Comparison of ENCODE assay signal across 14 cellular contexts in the genomic region with DNA sequence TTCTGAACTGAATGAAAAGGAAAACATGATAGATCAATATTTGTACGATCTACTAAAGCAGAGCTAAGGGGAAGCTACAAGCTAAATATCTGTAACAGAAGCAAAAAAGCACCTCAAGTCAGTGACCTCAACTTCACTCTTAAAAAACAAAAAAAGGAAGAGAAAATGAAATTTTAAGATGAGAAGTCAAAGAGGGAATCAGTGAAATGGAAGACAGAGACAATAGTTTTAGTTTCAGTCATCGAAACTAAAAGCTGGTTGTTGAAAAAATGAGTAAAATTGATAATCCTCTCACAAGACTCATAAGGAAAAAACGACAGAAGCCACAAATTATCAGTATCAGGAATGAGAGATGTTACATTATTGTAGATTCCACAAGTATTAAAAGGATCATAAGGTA. TPM values are rescaled to one million over a fixed set of nuclear protein-coding genes. Genes with fewer than 3 reads are reported as not detected.
DNase-seq lines count a peak whose midpoint lies in the region; ATAC-seq, FAIRE-seq and TF ChIP-seq lines count a peak whose summit lies in the region.
"Had no signal": no experiment of that assay in that cellular context is flagged by ENCODE, and none has a peak within 500 bp of the region (broad histone marks: within the 10 kb centered on the region; RNA-seq: fewer than 3 reads in every experiment).

No MANE protein-coding gene starts in this region.

- no peaks in the 10 kb centered on the region for H3K27me3 Mint-ChIP-seq in activated naive CD4-positive, alpha-beta T cell treated with anti-CD3 and anti-CD28 coated beads, Interleukin-2, amount 10 ng/mL, durations not matched to agents 7 days and 5 days
- H3K27me3 Mint-ChIP-seq: progenitor cell of endocrine pancreas had no signal

- peak overlapping the region in 1 of 2 donors; percentile 51 for H3K27ac Mint-ChIP-seq in activated naive CD4-positive, alpha-beta T cell treated with anti-CD3 and anti-CD28 coated beads, Interleukin-2, amount 50 U/mL, for 72 hours
- H3K27ac Mint-ChIP-seq in activated naive CD4-positive, alpha-beta T cell treated with anti-CD3 and anti-CD28 coated beads, Interleukin-2, amount 10 ng/mL, durations not matched to agents 7 days and 5 days, result no peak overlapping the region
- H3K27ac Mint-ChIP-seq: progenitor cell of endocrine pancreas had no signal

- H3K36me3 ChIP-seq in pancreas, result no peaks in the 10 kb centered on the region
- H3K36me3 ChIP-seq: Peyer's patch, upper lobe of right lung had no signal

- TF ChIP-seq CTCF in pancreas (IDR thresholded peaks at IDR 0.05), result no peak

- CTCF ChIA-PET in activated naive CD4-positive, alpha-beta T cell treated with anti-CD3 and anti-CD28 coated beads, Interleukin-2, amount 10 ng/mL, durations not matched to agents 7 days and 5 days (lab: Charles Lee), result interaction anchor here (1.0 to 2.8 kb wide), 3 partner anchors 9 to 12 kb away, joined by 3 to 15 read pairs (median 7); partner anchors contain the start of gene SLC2A13

- no peak overlapping the region for H3K27ac ChIP-seq in pancreas
- H3K27ac ChIP-seq: Peyer's patch, upper lobe of right lung had no signal

- H3K4me1 ChIP-seq in pancreas, result no peaks in the 10 kb centered on the region
- H3K4me1 ChIP-seq: Peyer's patch, upper lobe of right lung had no signal

- H3K9me3 Mint-ChIP-seq in activated naive CD4-positive, alpha-beta T cell treated with anti-CD3 and anti-CD28 coated beads, Interleukin-2, amount 50 U/mL, for 72 hours, result no peaks in the 10 kb centered on the region
- H3K9me3 Mint-ChIP-seq in activated naive CD4-positive, alpha-beta T cell treated with anti-CD3 and anti-CD28 coated beads, Interleukin-2, amount 10 ng/mL, durations not matched to agents 7 days and 5 days, result no peaks in the 10 kb centered on the region

- H3K4me3 Mint-ChIP-seq in activated naive CD4-positive, alpha-beta T cell treated with anti-CD3 and anti-CD28 coated beads, Interleukin-2, amount 10 ng/mL, durations not matched to agents 7 days and 5 days, result no peak overlapping the region

- H3K27me3 ChIP-seq in pancreas, result no peaks in the 10 kb centered on the region
- H3K27me3 ChIP-seq: Peyer's patch, upper lobe of right lung had no signal

- peak; percentile 43 to 92 for ATAC-seq in activated naive CD4-positive, alpha-beta T cell treated with anti-CD3 and anti-CD28 coated beads, Interleukin-2, amount 50 U/mL, for 72 hours
- ATAC-seq in GM21717 (IDR thresholded peaks at IDR 0.05; ENCODE audit: unreplicated experiment) (peak; percentile 89), HG03159 (IDR thresholded peaks at IDR 0.05; ENCODE audit: unreplicated experiment) (peak; percentile 72), pancreas (no peak), esophagus mucosa (no peak)
- ATAC-seq: upper lobe of right lung had no signal

- no peaks in the 10 kb centered on the region for H3K9me3 ChIP-seq in pancreas
- H3K9me3 ChIP-seq: Peyer's patch, upper lobe of right lung had no signal

- no peak overlapping the region for H3K4me3 ChIP-seq in pancreas
- H3K4me3 ChIP-seq: Peyer's patch, upper lobe of right lung had no signal

- no peak for DNase-seq in activated naive CD4-positive, alpha-beta T cell treated with anti-CD3 and anti-CD28 coated beads, Interleukin-2, amount 50 U/mL, for 72 hours (ENCODE audit: low spot score in 2 of 2)
- no peak for DNase-seq in activated naive CD4-positive, alpha-beta T cell treated with anti-CD3 and anti-CD28 coated beads, Interleukin-2, amount 10 ng/mL, durations not matched to agents 7 days and 5 days
- no peak for DNase-seq in superior temporal gyrus (ENCODE audit: extremely low spot score)
- DNase-seq in pancreas, result no peak
- DNase-seq in stimulated activated naive CD4-positive, alpha-beta T cell treated with Interleukin-2 at 50 U/mL for 16 hours (lab: John Stamatoyannopoulos, UW), result no peak
- DNase-seq: activated naive CD4-positive, alpha-beta T cell treated with Interleukin-2 at 50 U/mL for 16 hours; mammary epithelial cell; Peyer's patch; upper lobe of right lung had no signal

- H3K4me1 Mint-ChIP-seq in activated naive CD4-positive, alpha-beta T cell treated with anti-CD3 and anti-CD28 coated beads, Interleukin-2, amount 10 ng/mL, durations not matched to agents 7 days and 5 days, result peaks cover 11% of the 10 kb centered on the region

- WGBS in pancreas, 2 donors, result 56 to 67% methylated on average over 3 of the region's 3 CpGs

- H3K36me3 Mint-ChIP-seq in activated naive CD4-positive, alpha-beta T cell treated with anti-CD3 and anti-CD28 coated beads, Interleukin-2, amount 50 U/mL, for 72 hours, result peaks cover 0 to 12% of the 10 kb centered on the region in 2 donors
- no peaks in the 10 kb centered on the region for H3K36me3 Mint-ChIP-seq in activated naive CD4-positive, alpha-beta T cell treated with anti-CD3 and anti-CD28 coated beads, Interleukin-2, amount 10 ng/mL, durations not matched to agents 7 days and 5 days

- intact Hi-C loops in pancreas (cut with DNase I), result loop anchor here in 1 of 3 donors (10.0 kb wide), 1 partner anchor 353 kb away; no protein-coding TSS in a partner anchor

- FAIRE-seq in pancreas (lab: Jason Lieb, UNC), result no peak
- FAIRE-seq: frontal cortex had no signal

RNA-seq across cellular contexts. Expression of gene SLC2A13, which starts 11.9 kb away (rescaled TPM):
- total RNA-seq in activated naive CD4-positive, alpha-beta T cell treated with anti-CD3 and anti-CD28 coated beads, Interleukin-2, amount 50 U/mL, for 72 hours, result 1 to 10 TPM; 2.4 to 5.0 TPM
- 10 to 100 TPM in 1 of 6 donors, 1 to 10 TPM in 5; 5.2 to 10.7 (median 7.7) TPM for total RNA-seq in pancreas
- polyA plus RNA-seq in pancreas, result 1 to 10 TPM; 2.7 to 5.6 TPM
- total RNA-seq in esophagus mucosa, result 2.2 TPM

Comparison
In these comparisons a context has a peak if more than half of its experiments do, and no peak if none do; other contexts are left out.
1. ATAC-seq: peak in activated naive CD4-positive, alpha-beta T cell treated with anti-CD3 and anti-CD28 coated beads, Interleukin-2, amount 50 U/mL, for 72 hours (2 of 2), GM21717 (single experiment) and HG03159 (single experiment); none in pancreas (0 of 4) and esophagus mucosa (single experiment).